ENCODE assay signal across 4 cellular contexts in genomic region chr7:151363182-151363581, GRCh38.
TF ChIP-seq lines count a peak whose summit lies in the region.

No MANE protein-coding gene starts in this region.

TF ChIP-seq in SK-N-SH treated with all-trans-retinoic acid at 6 μM for 48 hours, 23 proteins besides CTCF, POLR2A, EP300 and RAD21:
- TF ChIP-seq ZFP30 (CRISPR knock-in tag; IDR thresholded peaks at IDR 0.05): peak; percentile 99
- TF ChIP-seq ISL1 (CRISPR knock-in tag; IDR thresholded peaks at IDR 0.05): no peak

TF ChIP-seq in SK-N-SH, 30 proteins besides CTCF, POLR2A, EP300 and RAD21:
- TF ChIP-seq IRF3 (IDR thresholded peaks at IDR 0.05; ENCODE audit: low read depth, low read length) (no peak), EZH2phosphoT487 (IDR thresholded peaks at IDR 0.05; ENCODE audit: borderline replicate concordance, low read depth) (no peak)

TF ChIP-seq in HEK293, 187 proteins besides CTCF, POLR2A, EP300 and RAD21:
- TF ChIP-seq ZNF239 (tag by site-specific recombination; IDR thresholded peaks at IDR 0.05) (no peak), KLF9 (tag by site-specific recombination; IDR thresholded peaks at IDR 0.05; ENCODE audit: low read depth) (no peak), ZNF362 (tag by site-specific recombination; IDR thresholded peaks at IDR 0.05) (0 out of 2 replicates have a peak, but pooled peaks have one; percentile 48), ZNF211 (tag by site-specific recombination; IDR thresholded peaks at IDR 0.05; ENCODE audit: low read depth) (no peak), ZBTB11 (tag by site-specific recombination; conservative IDR thresholded peaks at IDR 0.05; ENCODE audit: low read depth) (no peak), ZNF621 (tag by site-specific recombination; IDR thresholded peaks at IDR 0.05) (no peak), ZNF114 (tag by site-specific recombination; IDR thresholded peaks at IDR 0.05) (no peak), SETDB1 (IDR thresholded peaks at IDR 0.05; ENCODE audit: insufficient read length, low read length) (peak; percentile 59)

TF ChIP-seq in GM12878, 131 proteins besides CTCF, POLR2A, EP300 and RAD21:
- TF ChIP-seq REST (IDR thresholded peaks at IDR 0.05; ENCODE audit: low read depth, low read length) (no peak), SUZ12 (IDR thresholded peaks at IDR 0.05; ENCODE audit: unreplicated experiment) (no peak), ZBTB33 (IDR thresholded peaks at IDR 0.05) (no peak), WRNIP1 (IDR thresholded peaks at IDR 0.05; ENCODE audit: borderline replicate concordance, low read depth, low read length) (no peak), ATF2 (IDR thresholded peaks at IDR 0.05; ENCODE audit: low read length) (no peak), RB1 (IDR thresholded peaks at IDR 0.05; ENCODE audit: borderline replicate concordance) (no peak), HDAC6 (IDR thresholded peaks at IDR 0.05; ENCODE audit: unreplicated experiment) (no peak), BHLHE40 (IDR thresholded peaks at IDR 0.05; ENCODE audit: borderline replicate concordance in 1 of 2, low read depth in 2 of 2, low read length in 1 of 2) (no peak), NBN (IDR thresholded peaks at IDR 0.05) (no peak), GATAD2B (conservative IDR thresholded peaks at IDR 0.05; ENCODE audit: low read depth) (no peak), RCOR1 (conservative IDR thresholded peaks at IDR 0.05; ENCODE audit: low read depth, low read length) (no peak), SREBF2 (IDR thresholded peaks at IDR 0.05; ENCODE audit: low read length) (no peak), ATF3 (IDR thresholded peaks at IDR 0.05; ENCODE audit: borderline replicate concordance, extremely low read depth, low read depth, low read length) (no peak), FOXM1 (IDR thresholded peaks at IDR 0.05; ENCODE audit: low read depth, low read length) (no peak), GABPA (IDR thresholded peaks at IDR 0.05; ENCODE audit: low read depth) (no peak), RBBP5 (conservative IDR thresholded peaks at IDR 0.05) (no peak), STAT1 (conservative IDR thresholded peaks at IDR 0.05) (no peak), LARP7 (IDR thresholded peaks at IDR 0.05) (no peak), NFXL1 (IDR thresholded peaks at IDR 0.05; ENCODE audit: borderline replicate concordance) (no peak), PAX8 (IDR thresholded peaks at IDR 0.05) (no peak)
